In genomic region chr1:86380257-86380861, GRCh38 we compare ENCODE assay signal across 1 cellular context.
TF ChIP-seq lines count a peak whose summit lies in the region.

No MANE protein-coding gene starts in this region.

TF ChIP-seq in GM23338, 12 proteins besides CTCF, POLR2A, EP300 and RAD21 (continued from another document):
- TF ChIP-seq, protein P1, sequence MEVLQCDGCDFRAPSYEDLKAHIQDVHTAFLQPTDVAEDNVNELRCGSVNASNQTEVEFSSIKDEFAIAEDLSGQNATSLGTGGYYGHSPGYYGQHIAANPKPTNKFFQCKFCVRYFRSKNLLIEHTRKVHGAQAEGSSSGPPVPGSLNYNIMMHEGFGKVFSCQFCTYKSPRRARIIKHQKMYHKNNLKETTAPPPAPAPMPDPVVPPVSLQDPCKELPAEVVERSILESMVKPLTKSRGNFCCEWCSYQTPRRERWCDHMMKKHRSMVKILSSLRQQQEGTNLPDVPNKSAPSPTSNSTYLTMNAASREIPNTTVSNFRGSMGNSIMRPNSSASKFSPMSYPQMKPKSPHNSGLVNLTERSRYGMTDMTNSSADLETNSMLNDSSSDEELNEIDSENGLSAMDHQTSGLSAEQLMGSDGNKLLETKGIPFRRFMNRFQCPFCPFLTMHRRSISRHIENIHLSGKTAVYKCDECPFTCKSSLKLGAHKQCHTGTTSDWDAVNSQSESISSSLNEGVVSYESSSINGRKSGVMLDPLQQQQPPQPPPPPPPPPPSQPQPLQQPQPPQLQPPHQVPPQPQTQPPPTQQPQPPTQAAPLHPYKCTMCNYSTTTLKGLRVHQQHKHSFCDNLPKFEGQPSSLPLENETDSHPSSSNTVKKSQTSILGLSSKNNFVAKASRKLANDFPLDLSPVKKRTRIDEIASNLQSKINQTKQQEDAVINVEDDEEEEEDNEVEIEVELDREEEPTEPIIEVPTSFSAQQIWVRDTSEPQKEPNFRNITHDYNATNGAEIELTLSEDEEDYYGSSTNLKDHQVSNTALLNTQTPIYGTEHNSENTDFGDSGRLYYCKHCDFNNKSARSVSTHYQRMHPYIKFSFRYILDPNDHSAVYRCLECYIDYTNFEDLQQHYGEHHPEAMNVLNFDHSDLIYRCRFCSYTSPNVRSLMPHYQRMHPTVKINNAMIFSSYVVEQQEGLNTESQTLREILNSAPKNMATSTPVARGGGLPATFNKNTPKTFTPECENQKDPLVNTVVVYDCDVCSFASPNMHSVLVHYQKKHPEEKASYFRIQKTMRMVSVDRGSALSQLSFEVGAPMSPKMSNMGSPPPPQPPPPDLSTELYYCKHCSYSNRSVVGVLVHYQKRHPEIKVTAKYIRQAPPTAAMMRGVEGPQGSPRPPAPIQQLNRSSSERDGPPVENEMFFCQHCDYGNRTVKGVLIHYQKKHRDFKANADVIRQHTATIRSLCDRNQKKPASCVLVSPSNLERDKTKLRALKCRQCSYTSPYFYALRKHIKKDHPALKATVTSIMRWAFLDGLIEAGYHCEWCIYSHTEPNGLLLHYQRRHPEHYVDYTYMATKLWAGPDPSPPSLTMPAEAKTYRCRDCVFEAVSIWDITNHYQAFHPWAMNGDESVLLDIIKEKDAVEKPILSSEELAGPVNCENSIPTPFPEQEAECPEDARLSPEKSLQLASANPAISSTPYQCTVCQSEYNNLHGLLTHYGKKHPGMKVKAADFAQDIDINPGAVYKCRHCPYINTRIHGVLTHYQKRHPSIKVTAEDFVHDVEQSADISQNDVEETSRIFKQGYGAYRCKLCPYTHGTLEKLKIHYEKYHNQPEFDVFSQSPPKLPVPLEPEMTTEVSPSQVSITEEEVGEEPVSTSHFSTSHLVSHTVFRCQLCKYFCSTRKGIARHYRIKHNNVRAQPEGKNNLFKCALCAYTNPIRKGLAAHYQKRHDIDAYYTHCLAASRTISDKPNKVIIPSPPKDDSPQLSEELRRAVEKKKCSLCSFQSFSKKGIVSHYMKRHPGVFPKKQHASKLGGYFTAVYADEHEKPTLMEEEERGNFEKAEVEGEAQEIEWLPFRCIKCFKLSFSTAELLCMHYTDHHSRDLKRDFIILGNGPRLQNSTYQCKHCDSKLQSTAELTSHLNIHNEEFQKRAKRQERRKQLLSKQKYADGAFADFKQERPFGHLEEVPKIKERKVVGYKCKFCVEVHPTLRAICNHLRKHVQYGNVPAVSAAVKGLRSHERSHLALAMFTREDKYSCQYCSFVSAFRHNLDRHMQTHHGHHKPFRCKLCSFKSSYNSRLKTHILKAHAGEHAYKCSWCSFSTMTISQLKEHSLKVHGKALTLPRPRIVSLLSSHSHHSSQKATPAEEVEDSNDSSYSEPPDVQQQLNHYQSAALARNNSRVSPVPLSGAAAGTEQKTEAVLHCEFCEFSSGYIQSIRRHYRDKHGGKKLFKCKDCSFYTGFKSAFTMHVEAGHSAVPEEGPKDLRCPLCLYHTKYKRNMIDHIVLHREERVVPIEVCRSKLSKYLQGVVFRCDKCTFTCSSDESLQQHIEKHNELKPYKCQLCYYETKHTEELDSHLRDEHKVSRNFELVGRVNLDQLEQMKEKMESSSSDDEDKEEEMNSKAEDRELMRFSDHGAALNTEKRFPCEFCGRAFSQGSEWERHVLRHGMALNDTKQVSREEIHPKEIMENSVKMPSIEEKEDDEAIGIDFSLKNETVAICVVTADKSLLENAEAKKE (CRISPR knock-in tag; IDR thresholded peaks at IDR 0.05): no peak
- TF ChIP-seq, protein P2, sequence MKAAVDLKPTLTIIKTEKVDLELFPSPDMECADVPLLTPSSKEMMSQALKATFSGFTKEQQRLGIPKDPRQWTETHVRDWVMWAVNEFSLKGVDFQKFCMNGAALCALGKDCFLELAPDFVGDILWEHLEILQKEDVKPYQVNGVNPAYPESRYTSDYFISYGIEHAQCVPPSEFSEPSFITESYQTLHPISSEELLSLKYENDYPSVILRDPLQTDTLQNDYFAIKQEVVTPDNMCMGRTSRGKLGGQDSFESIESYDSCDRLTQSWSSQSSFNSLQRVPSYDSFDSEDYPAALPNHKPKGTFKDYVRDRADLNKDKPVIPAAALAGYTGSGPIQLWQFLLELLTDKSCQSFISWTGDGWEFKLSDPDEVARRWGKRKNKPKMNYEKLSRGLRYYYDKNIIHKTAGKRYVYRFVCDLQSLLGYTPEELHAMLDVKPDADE (IDR thresholded peaks at IDR 0.05): no peak
